In the genomic region with DNA sequence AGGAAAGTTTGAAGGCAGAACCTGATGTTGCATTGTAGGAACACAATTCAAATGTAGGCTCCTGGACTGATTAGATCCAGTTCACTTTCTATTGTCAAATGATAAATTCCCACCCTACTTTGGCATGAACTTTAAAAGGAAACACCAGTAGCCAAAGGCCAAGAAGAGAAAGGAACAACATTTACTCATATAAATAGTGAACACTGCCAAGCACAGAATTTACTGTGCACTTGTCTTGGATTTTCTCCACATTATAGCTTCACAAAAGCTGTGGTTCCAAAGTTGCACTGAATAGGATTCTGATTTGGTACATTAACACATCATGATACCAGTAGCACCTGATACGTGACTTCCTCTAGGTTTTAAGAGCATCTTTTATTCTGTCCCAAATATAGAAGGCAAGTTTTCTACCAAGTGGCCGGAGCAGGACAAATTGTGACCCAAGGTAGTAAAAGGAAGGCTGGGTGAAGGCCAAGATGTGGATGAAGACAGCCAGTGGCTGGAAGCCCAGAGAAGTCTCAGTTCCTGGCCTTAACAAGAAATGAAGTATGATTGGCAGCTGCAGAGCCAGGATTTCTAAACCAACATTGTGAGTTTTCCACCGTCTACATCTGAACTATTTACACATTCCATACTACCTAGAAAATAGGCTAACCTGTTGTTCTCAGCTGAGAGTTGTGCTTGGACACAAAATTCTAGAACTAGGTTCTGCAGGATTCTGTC, we compare ENCODE assay signal across 18 cellular contexts.
DNase-seq lines count a peak whose midpoint lies in the region; ATAC-seq and TF ChIP-seq lines count a peak whose summit lies in the region.
"Had no signal": no experiment of that assay in that cellular context is flagged by ENCODE, and none has a peak within 500 bp of the region (broad histone marks: within the 10 kb centered on the region; RNA-seq: fewer than 3 reads in every experiment).

No MANE protein-coding gene starts in this region.

- peak; percentile 8 to 53 for DNase-seq in NCI-H446 (lab: John Stamatoyannopoulos, UW)
- peak; percentile 39 for DNase-seq in fibroblast of the aortic adventitia (ENCODE audit: low read depth)
- DNase-seq in midbrain (lab: John Stamatoyannopoulos, UW), result peak; percentile 35
- no peak for DNase-seq in HUDEP-2 (lab: John Stamatoyannopoulos, UW; ENCODE audit: unreplicated experiment in 76 of 76)
- DNase-seq: activated naive CD8-positive, alpha-beta T cell treated with anti-CD3 and anti-CD28 coated beads for 36 hours; central memory CD4-positive, alpha-beta T cell; effector CD8-positive, alpha-beta T cell; EL; naive thymus-derived CD4-positive, alpha-beta T cell; NCI-H187 treated with DMSO at 0.1 percent for 48 hours; NCI-H524; SIG-M5; stimulated activated naive CD8-positive, alpha-beta T cell treated with anti-CD3 and anti-CD28 coated beads, Interleukin-15, amount 100 ng/mL, for 72 hours had no signal

- peak overlapping the region; percentile 56 for H3K27ac ChIP-seq in stomach smooth muscle (ENCODE audit: low read length)

- peaks cover 0 to 4% of the 10 kb centered on the region in 2 donors for H3K9me3 ChIP-seq in stomach smooth muscle (ENCODE audit: control insufficient read depth in 2 of 2, low read length in 2 of 2)

- H3K4me1 ChIP-seq in stomach smooth muscle (ENCODE audit: control insufficient read depth, insufficient read depth, low read length), result peaks cover 16% of the 10 kb centered on the region

- no peak overlapping the region for H3K4me3 ChIP-seq in fibroblast of the aortic adventitia (ENCODE audit: low read depth, low read length)
- H3K4me3 ChIP-seq in stomach smooth muscle (ENCODE audit: low read length in 2 of 2), result peak overlapping the region; percentile 12 to 16

- no peaks in the 10 kb centered on the region for H3K27me3 ChIP-seq in stomach smooth muscle (ENCODE audit: control insufficient read depth in 1 of 2, insufficient read depth in 2 of 2, low read length in 2 of 2)

- ATAC-seq in GM21576 (IDR thresholded peaks at IDR 0.05; ENCODE audit: unreplicated experiment) (no peak), HG03159 (IDR thresholded peaks at IDR 0.05; ENCODE audit: unreplicated experiment) (no peak), HG02852 (IDR thresholded peaks at IDR 0.05; ENCODE audit: unreplicated experiment) (no peak)
- ATAC-seq: naive thymus-derived CD4-positive, alpha-beta T cell; stimulated activated naive CD8-positive, alpha-beta T cell treated with anti-CD3 and anti-CD28 coated beads, Interleukin-15, amount 100 ng/mL, for 72 hours; WTC11 had no signal

- H3K9ac ChIP-seq in stomach smooth muscle (ENCODE audit: low read length in 2 of 2), result peak overlapping the region in 1 of 2 donors; percentile 4

- no peak for TF ChIP-seq CTCF in fibroblast of the aortic adventitia (IDR thresholded peaks at IDR 0.05; ENCODE audit: insufficient read depth, low read length)

- H3K36me3 ChIP-seq in stomach smooth muscle (ENCODE audit: control insufficient read depth in 2 of 2, insufficient read depth in 2 of 2, low read length in 2 of 2), result no peaks in the 10 kb centered on the region

Comparison
In these comparisons a context has a peak if more than half of its experiments do, and no peak if none do; other contexts are left out.
1. DNase-seq: peak in NCI-H446 (2 of 2), fibroblast of the aortic adventitia (single experiment) and midbrain (single experiment); none in HUDEP-2 (0 of 76).